12 cellular contexts compared by ENCODE assay signal in the genomic region with DNA sequence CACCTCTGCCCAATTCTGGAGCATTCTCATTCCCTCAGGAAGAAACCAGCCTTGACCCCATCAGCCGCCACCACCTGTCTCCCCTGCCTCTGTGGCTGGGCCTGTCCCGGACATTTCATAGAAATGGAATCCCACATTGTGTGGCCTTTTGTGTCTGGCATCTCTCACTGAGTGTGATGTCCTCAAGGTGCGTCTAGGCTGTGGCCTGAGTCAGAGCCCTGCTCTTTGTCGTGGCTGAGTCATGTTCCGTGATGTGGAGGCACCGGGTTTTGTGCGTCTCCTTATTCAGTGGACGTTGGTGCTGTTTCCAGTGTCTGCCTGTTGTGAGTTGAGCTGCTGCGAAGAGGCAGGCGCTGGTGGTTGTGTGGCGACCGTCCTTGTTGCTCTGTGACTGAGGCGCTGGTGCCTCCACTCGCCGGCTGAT. TPM values are rescaled to one million over a fixed set of nuclear protein-coding genes. Genes with fewer than 3 reads are reported as not detected.
DNase-seq lines count a peak whose midpoint lies in the region; ATAC-seq lines count a peak whose summit lies in the region.
"Had no signal": no experiment of that assay in that cellular context is flagged by ENCODE, and none has a peak within 500 bp of the region (broad histone marks: within the 10 kb centered on the region; RNA-seq: fewer than 3 reads in every experiment).

No MANE protein-coding gene starts in this region.

- no peaks in the 10 kb centered on the region for H3K9me3 Mint-ChIP-seq in activated CD4-positive, alpha-beta T cell treated with anti-CD3 and anti-CD28 coated beads for 36 hours (ENCODE audit: low read depth)
- H3K9me3 Mint-ChIP-seq in activated CD4-positive, alpha-beta T cell treated with anti-CD3 and anti-CD28 coated beads, Interleukin-2, amount 10 ng/mL, durations not matched to agents 24 days and 14 days = no peaks in the 10 kb centered on the region

- peak; percentile 69 for DNase-seq in activated CD4-positive, alpha-beta T cell treated with anti-CD3 and anti-CD28 coated beads for 36 hours
- DNase-seq in activated CD4-positive, alpha-beta T cell treated with anti-CD3 and anti-CD28 coated beads, Interleukin-2, amount 50 U/mL, for 1 hour = no peak
- no peak for DNase-seq in activated CD4-positive, alpha-beta T cell treated with anti-CD3 and anti-CD28 coated beads, Interleukin-2, amount 10 ng/mL, durations not matched to agents 24 days and 14 days
- peak in 2 of 3 donors; percentile 39 to 45 for DNase-seq in stimulated activated CD4-positive, alpha-beta T cell treated with anti-CD3 and anti-CD28 coated beads, TNF-alpha, amount 100 ng/mL, for 48 hours (ENCODE audit: low read depth in 3 of 3)
- no peak for DNase-seq in HuH-7.5 (ENCODE audit: low spot score)
- no peak for DNase-seq in Kasumi-1 (lab: John Stamatoyannopoulos, UW)
- DNase-seq: colonic mucosa, NCI-H1436, SW 1271 had no signal

- POLR2A ChIA-PET in activated CD4-positive, alpha-beta T cell treated with anti-CD3 and anti-CD28 coated beads for 36 hours (lab: Charles Lee) = no interaction called here

- no peaks in the 10 kb centered on the region for H3K27me3 Mint-ChIP-seq in activated CD4-positive, alpha-beta T cell treated with anti-CD3 and anti-CD28 coated beads for 36 hours
- no peaks in the 10 kb centered on the region for H3K27me3 Mint-ChIP-seq in activated CD4-positive, alpha-beta T cell treated with anti-CD3 and anti-CD28 coated beads, Interleukin-2, amount 10 ng/mL, durations not matched to agents 24 days and 14 days

- H3K36me3 Mint-ChIP-seq in activated CD4-positive, alpha-beta T cell treated with anti-CD3 and anti-CD28 coated beads for 36 hours (ENCODE audit: low read depth) = peaks cover 23% of the 10 kb centered on the region
- H3K36me3 Mint-ChIP-seq in activated CD4-positive, alpha-beta T cell treated with anti-CD3 and anti-CD28 coated beads, Interleukin-2, amount 10 ng/mL, durations not matched to agents 24 days and 14 days (ENCODE audit: low read depth) = peaks cover 16% of the 10 kb centered on the region

- ATAC-seq in activated CD4-positive, alpha-beta T cell treated with anti-CD3 and anti-CD28 coated beads for 36 hours = peak; percentile 16
- ATAC-seq in esophagus mucosa = peak; percentile 49
- ATAC-seq in GM21390 (IDR thresholded peaks at IDR 0.05; ENCODE audit: unreplicated experiment) = no peak

- H3K4me3 Mint-ChIP-seq in activated CD4-positive, alpha-beta T cell treated with anti-CD3 and anti-CD28 coated beads for 36 hours = peak overlapping the region; percentile 25
- H3K4me3 Mint-ChIP-seq in activated CD4-positive, alpha-beta T cell treated with anti-CD3 and anti-CD28 coated beads, Interleukin-2, amount 10 ng/mL, durations not matched to agents 24 days and 14 days = peak overlapping the region; percentile 34

- intact Hi-C loops in activated CD4-positive, alpha-beta T cell treated with anti-CD3 and anti-CD28 coated beads for 36 hours (cut with DNase I, micrococcal nuclease) = loop anchor here (5.0 to 10.0 kb wide), 7 partner anchors 48 to 1182 kb away; a partner anchor contains a TSS
- intact Hi-C loops in activated CD4-positive, alpha-beta T cell treated with anti-CD3 and anti-CD28 coated beads, Interleukin-2, amount 10 ng/mL, durations not matched to agents 24 days and 14 days (cut with micrococcal nuclease) = no loop called here

- H3K27ac Mint-ChIP-seq in activated CD4-positive, alpha-beta T cell treated with anti-CD3 and anti-CD28 coated beads for 36 hours = peak overlapping the region; percentile 76
- peak overlapping the region; percentile 51 for H3K27ac Mint-ChIP-seq in activated CD4-positive, alpha-beta T cell treated with anti-CD3 and anti-CD28 coated beads, Interleukin-2, amount 10 ng/mL, durations not matched to agents 24 days and 14 days

- CTCF ChIA-PET in activated CD4-positive, alpha-beta T cell treated with anti-CD3 and anti-CD28 coated beads for 36 hours (lab: Charles Lee) = no interaction called here

- peaks cover 54% of the 10 kb centered on the region for H3K4me1 Mint-ChIP-seq in activated CD4-positive, alpha-beta T cell treated with anti-CD3 and anti-CD28 coated beads for 36 hours
- peaks cover 28% of the 10 kb centered on the region for H3K4me1 Mint-ChIP-seq in activated CD4-positive, alpha-beta T cell treated with anti-CD3 and anti-CD28 coated beads, Interleukin-2, amount 10 ng/mL, durations not matched to agents 24 days and 14 days

RNA-seq across cellular contexts. Expression of a gene that starts 3.5 kb away (rescaled TPM):
- 10 to 100 TPM; 40.8 to 50.7 TPM for total RNA-seq in activated CD4-positive, alpha-beta T cell treated with anti-CD3 and anti-CD28 coated beads for 36 hours
- 37.3 and 38.7 TPM in 2 replicates for total RNA-seq in activated CD4-positive, alpha-beta T cell treated with anti-CD3 and anti-CD28 coated beads, Interleukin-2, amount 10 ng/mL, durations not matched to agents 24 days and 14 days
- total RNA-seq in esophagus mucosa = 38.5 TPM

RNA-seq across cellular contexts. Expression of a gene that starts 9.1 kb away (rescaled TPM):
- total RNA-seq in activated CD4-positive, alpha-beta T cell treated with anti-CD3 and anti-CD28 coated beads for 36 hours = 10 to 100 TPM in 1 of 2 experiments, 1 to 10 TPM in 1; 9.6 to 15.4 TPM
- total RNA-seq in activated CD4-positive, alpha-beta T cell treated with anti-CD3 and anti-CD28 coated beads, Interleukin-2, amount 10 ng/mL, durations not matched to agents 24 days and 14 days = 21.5 and 24.4 TPM in 2 replicates
- 11.1 TPM for total RNA-seq in esophagus mucosa

RNA-seq across cellular contexts. Expression of a gene that starts 26.3 kb away (rescaled TPM):
- total RNA-seq in activated CD4-positive, alpha-beta T cell treated with anti-CD3 and anti-CD28 coated beads for 36 hours = not detected
- total RNA-seq in activated CD4-positive, alpha-beta T cell treated with anti-CD3 and anti-CD28 coated beads, Interleukin-2, amount 10 ng/mL, durations not matched to agents 24 days and 14 days = not detected in 2 replicates
- total RNA-seq in esophagus mucosa = not detected
- total RNA-seq: liver had no signal

RNA-seq across cellular contexts. Expression of a gene that starts 29.3 kb away (rescaled TPM):
- under 1 TPM in 1 of 2 experiments, not detected in 1; 0.49 TPM for total RNA-seq in activated CD4-positive, alpha-beta T cell treated with anti-CD3 and anti-CD28 coated beads for 36 hours
- total RNA-seq in activated CD4-positive, alpha-beta T cell treated with anti-CD3 and anti-CD28 coated beads, Interleukin-2, amount 10 ng/mL, durations not matched to agents 24 days and 14 days = 0.33 TPM in 1 of 2 replicates, not detected in the other
- not detected for total RNA-seq in esophagus mucosa

RNA-seq across cellular contexts. Expression of a gene that starts 29.4 kb away (rescaled TPM):
- total RNA-seq in activated CD4-positive, alpha-beta T cell treated with anti-CD3 and anti-CD28 coated beads for 36 hours = 1 to 10 TPM; 1.4 to 2.5 TPM
- 1.4 and 2.2 TPM in 2 replicates for total RNA-seq in activated CD4-positive, alpha-beta T cell treated with anti-CD3 and anti-CD28 coated beads, Interleukin-2, amount 10 ng/mL, durations not matched to agents 24 days and 14 days
- 0.84 TPM for total RNA-seq in esophagus mucosa

Comparison
In these comparisons a context has a peak if more than half of its experiments do, and no peak if none do; other contexts are left out.
1. DNase-seq: peak in activated CD4-positive, alpha-beta T cell treated with anti-CD3 and anti-CD28 coated beads for 36 hours (single experiment) and stimulated activated CD4-positive, alpha-beta T cell treated with anti-CD3 and anti-CD28 coated beads, TNF-alpha, amount 100 ng/mL, for 48 hours (2 of 3); none in activated CD4-positive, alpha-beta T cell treated with anti-CD3 and anti-CD28 coated beads, Interleukin-2, amount 50 U/mL, for 1 hour (single experiment), activated CD4-positive, alpha-beta T cell treated with anti-CD3 and anti-CD28 coated beads, Interleukin-2, amount 10 ng/mL, durations not matched to agents 24 days and 14 days (single experiment), HuH-7.5 (single experiment) and Kasumi-1 (0 of 2).